In the genomic region with DNA sequence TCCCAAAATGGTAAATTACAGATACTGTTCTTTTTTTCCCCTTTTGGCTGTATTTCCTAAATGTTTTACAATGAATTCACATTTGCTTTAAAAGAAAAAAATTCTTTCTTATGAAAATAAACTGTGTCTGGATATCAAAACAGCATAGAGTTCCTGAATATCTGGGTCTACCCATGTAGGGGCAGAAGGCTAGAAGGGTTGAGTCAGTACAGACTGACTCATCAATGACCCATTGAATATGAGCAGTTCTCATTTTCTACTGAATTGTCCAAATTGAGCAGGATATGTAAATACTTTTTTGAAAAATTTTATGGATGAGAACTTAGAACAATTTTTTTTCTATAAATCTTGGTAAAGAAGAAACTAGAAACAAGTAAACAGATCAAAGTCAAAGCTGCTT, we compare ENCODE assay signal across 27 cellular contexts. TPM values are rescaled to one million over a fixed set of nuclear protein-coding genes. Genes with fewer than 3 reads are reported as not detected.
DNase-seq lines count a peak whose midpoint lies in the region; ATAC-seq, FAIRE-seq and TF ChIP-seq lines count a peak whose summit lies in the region.
"Had no signal": no experiment of that assay in that cellular context is flagged by ENCODE, and none has a peak within 500 bp of the region (broad histone marks: within the 10 kb centered on the region; RNA-seq: fewer than 3 reads in every experiment).

No MANE protein-coding gene starts in this region.

- dilution Hi-C loops in endothelial cell of umbilical vein (cut with MboI; ENCODE audit: extremely low pct_ligation_motif_present, low sequenced_read_pairs) = no loop called here

- no peaks in the 10 kb centered on the region for H3K9me1 ChIP-seq in endothelial cell of umbilical vein (replicated peaks; ENCODE audit: control insufficient read depth, extremely low read depth, insufficient read depth, low read length)

- H3K27ac Mint-ChIP-seq in osteocyte (ENCODE audit: unreplicated experiment) = peak overlapping the region; percentile 44
- H3K27ac Mint-ChIP-seq: activated CD4-positive, alpha-beta T cell treated with anti-CD3 and anti-CD28 coated beads, Interleukin-2, amount 10 ng/mL, durations not matched to agents 7 days and 5 days; activated CD8-positive, alpha-beta memory T cell treated with anti-CD3 and anti-CD28 coated beads, Interleukin-2, amount 10 ng/mL, durations not matched to agents 7 days and 5 days; activated naive CD4-positive, alpha-beta T cell treated with anti-CD3 and anti-CD28 coated beads, Interleukin-2, amount 50 U/mL, for 72 hours; CD8-positive, alpha-beta T cell; H9; natural killer cell; stimulated activated naive CD8-positive, alpha-beta T cell treated with anti-CD3 and anti-CD28 coated beads, Interleukin-15, Interleukin-2, amounts not matched to agents 100 ng/mL and 50 ng/mL, for 24 hours had no signal

- H3K4me2 ChIP-seq in endothelial cell of umbilical vein (ENCODE audit: insufficient read depth, low read length) = no peak overlapping the region

- no peak for TF ChIP-seq CTCF in endothelial cell of umbilical vein (IDR thresholded peaks at IDR 0.05; ENCODE audit: extremely low read depth in 1 of 2, insufficient read depth in 1 of 2, low read depth in 1 of 2, low read length in 2 of 2)
- no peak for TF ChIP-seq CTCF in osteocyte (IDR thresholded peaks at IDR 0.05)
- no peak for TF ChIP-seq CTCF in lower leg skin (IDR thresholded peaks at IDR 0.05)

- H3K36me3 Mint-ChIP-seq in osteocyte (ENCODE audit: unreplicated experiment) = no peaks in the 10 kb centered on the region
- H3K36me3 Mint-ChIP-seq: activated CD8-positive, alpha-beta memory T cell treated with anti-CD3 and anti-CD28 coated beads, Interleukin-2, amount 10 ng/mL, durations not matched to agents 7 days and 5 days; activated naive CD4-positive, alpha-beta T cell treated with anti-CD3 and anti-CD28 coated beads, Interleukin-2, amount 50 U/mL, for 72 hours; CD8-positive, alpha-beta T cell; natural killer cell had no signal

- no TSS peak for BruUV-seq in endothelial cell of umbilical vein (replicated peaks; lab: Mats Ljungman, UMichigan)

- intact Hi-C loops in endothelial cell of umbilical vein (cut with micrococcal nuclease) = no loop called here
- intact Hi-C loops in lower leg skin (cut with DNase I; ENCODE audit: low total_unique reads) = no loop called here

- H3K27ac ChIP-seq in endothelial cell of umbilical vein (ENCODE audit: insufficient read depth, low read depth, low read length) = no peak overlapping the region
- H3K27ac ChIP-seq: parathyroid adenoma, tibial artery had no signal

- H3K4me1 ChIP-seq in endothelial cell of umbilical vein (ENCODE audit: control insufficient read depth, extremely low read depth, insufficient read depth, low read length) = no peaks in the 10 kb centered on the region
- H3K4me1 ChIP-seq: parathyroid adenoma, tibial artery had no signal

- no peaks in the 10 kb centered on the region for H3K27me3 ChIP-seq in endothelial cell of umbilical vein (ENCODE audit: control insufficient read depth in 2 of 2, insufficient read depth in 2 of 2, low read length in 2 of 2)
- H3K27me3 ChIP-seq: tibial artery had no signal

- no peak for FAIRE-seq in endothelial cell of umbilical vein (lab: Jason Lieb, UNC)
- FAIRE-seq: islet of Langerhans had no signal

- DNase-seq in EH (ENCODE audit: low read depth) (peak; percentile 59), M059J (ENCODE audit: low read depth) (peak; percentile 56), endothelial cell of umbilical vein (ENCODE audit: low read depth, low spot score) (no peak), osteocyte (ENCODE audit: extremely low spot score, unreplicated experiment) (no peak), lower leg skin (ENCODE audit: low spot score in 2 of 2) (no peak), activated gamma-delta T cell (lab: John Stamatoyannopoulos, UW) (no peak), dedifferentiated amniotic fluid mesenchymal stem cell (ENCODE audit: extremely low spot score) (no peak)
- DNase-seq: activated CD4-positive, alpha-beta T cell treated with anti-CD3 and anti-CD28 coated beads, Interleukin-2, amount 10 ng/mL, durations not matched to agents 7 days and 5 days; activated CD8-positive, alpha-beta memory T cell treated with anti-CD3 and anti-CD28 coated beads, Interleukin-2, amount 10 ng/mL, durations not matched to agents 7 days and 5 days; aorta; CD8-positive, alpha-beta T cell; DMS53; erythroblast; H9; natural killer cell; NCI-H1105; NCI-H2029 treated with DMSO at 0.1 percent for 48 hours; NCI-H2227 treated with DMSO at 0.1 percent for 48 hours; right cardiac atrium; T-helper 9 cell; tibial artery had no signal

- no peak for TF ChIP-seq POLR2A in endothelial cell of umbilical vein (IDR thresholded peaks at IDR 0.05; ENCODE audit: low read depth, low read length)
- TF ChIP-seq POLR2A in lower leg skin (IDR thresholded peaks at IDR 0.05) = no peak

- CTCF ChIA-PET in endothelial cell of umbilical vein (lab: Charles Lee) = no interaction called here

- no peak overlapping the region for H3K4me3 Mint-ChIP-seq in osteocyte (ENCODE audit: unreplicated experiment)
- H3K4me3 Mint-ChIP-seq: activated CD4-positive, alpha-beta T cell treated with anti-CD3 and anti-CD28 coated beads, Interleukin-2, amount 10 ng/mL, durations not matched to agents 7 days and 5 days; activated CD8-positive, alpha-beta memory T cell treated with anti-CD3 and anti-CD28 coated beads, Interleukin-2, amount 10 ng/mL, durations not matched to agents 7 days and 5 days; CD8-positive, alpha-beta T cell; H9; natural killer cell; stimulated activated naive CD8-positive, alpha-beta T cell treated with anti-CD3 and anti-CD28 coated beads, Interleukin-15, Interleukin-2, amounts not matched to agents 100 ng/mL and 50 ng/mL, for 24 hours had no signal

- no peak overlapping the region for H3K9ac ChIP-seq in endothelial cell of umbilical vein (replicated peaks; ENCODE audit: extremely low read depth, insufficient read depth, low read length)
- H3K9ac ChIP-seq: parathyroid adenoma had no signal

- no peaks in the 10 kb centered on the region for H3K27me3 Mint-ChIP-seq in osteocyte (ENCODE audit: unreplicated experiment)
- H3K27me3 Mint-ChIP-seq: activated CD4-positive, alpha-beta T cell treated with anti-CD3 and anti-CD28 coated beads, Interleukin-2, amount 10 ng/mL, durations not matched to agents 7 days and 5 days; activated CD8-positive, alpha-beta memory T cell treated with anti-CD3 and anti-CD28 coated beads, Interleukin-2, amount 10 ng/mL, durations not matched to agents 7 days and 5 days; stimulated activated naive CD8-positive, alpha-beta T cell treated with anti-CD3 and anti-CD28 coated beads, Interleukin-15, Interleukin-2, amounts not matched to agents 100 ng/mL and 50 ng/mL, for 24 hours had no signal

- H3K9me3 ChIP-seq in endothelial cell of umbilical vein (replicated peaks; ENCODE audit: control insufficient read depth, insufficient read depth, low read length) = no peaks in the 10 kb centered on the region
- H3K9me3 ChIP-seq: tibial artery had no signal

- no peak overlapping the region for H3K4me3 ChIP-seq in endothelial cell of umbilical vein (replicated peaks in 1 of 3; ENCODE audit: insufficient read depth in 1 of 3, low read depth in 1 of 3, low read length in 3 of 3)
- no peak overlapping the region for H3K4me3 ChIP-seq in lower leg skin (ENCODE audit: low read depth, poor library complexity, severe bottlenecking)
- H3K4me3 ChIP-seq: tibial artery had no signal

- H3K4me1 Mint-ChIP-seq in osteocyte (ENCODE audit: unreplicated experiment) = peaks cover 17% of the 10 kb centered on the region
- H3K4me1 Mint-ChIP-seq: activated CD4-positive, alpha-beta T cell treated with anti-CD3 and anti-CD28 coated beads, Interleukin-2, amount 10 ng/mL, durations not matched to agents 7 days and 5 days; activated CD8-positive, alpha-beta memory T cell treated with anti-CD3 and anti-CD28 coated beads, Interleukin-2, amount 10 ng/mL, durations not matched to agents 7 days and 5 days; H9; natural killer cell had no signal

- no peak overlapping the region for H2AFZ ChIP-seq in endothelial cell of umbilical vein (ENCODE audit: low read depth, low read length)
- H2AFZ ChIP-seq: parathyroid adenoma had no signal

- no peaks in the 10 kb centered on the region for H3K79me2 ChIP-seq in endothelial cell of umbilical vein (ENCODE audit: control insufficient read depth, insufficient read depth, low read length)
- H3K79me2 ChIP-seq: parathyroid adenoma had no signal

- POLR2A ChIA-PET in endothelial cell of umbilical vein (lab: Charles Lee) = no interaction called here

- H4K20me1 ChIP-seq in endothelial cell of umbilical vein (replicated peaks; ENCODE audit: control insufficient read depth, extremely low read depth, insufficient read depth, low read length) = no peaks in the 10 kb centered on the region

- no peak for ATAC-seq in HG03460 (IDR thresholded peaks at IDR 0.05; ENCODE audit: unreplicated experiment)
- ATAC-seq: activated CD8-positive, alpha-beta memory T cell treated with anti-CD3 and anti-CD28 coated beads, Interleukin-2, amount 10 ng/mL, durations not matched to agents 7 days and 5 days; activated naive CD4-positive, alpha-beta T cell treated with anti-CD3 and anti-CD28 coated beads, Interleukin-2, amount 50 U/mL, for 72 hours; CD8-positive, alpha-beta T cell; natural killer cell; right cardiac atrium had no signal

- H3K36me3 ChIP-seq in endothelial cell of umbilical vein (ENCODE audit: control insufficient read depth in 2 of 2, extremely low read depth in 1 of 2, insufficient read depth in 2 of 2, low read length in 2 of 2) = no peaks in the 10 kb centered on the region
- H3K36me3 ChIP-seq: tibial artery had no signal

- H3K9me3 Mint-ChIP-seq in osteocyte (ENCODE audit: unreplicated experiment) = no peaks in the 10 kb centered on the region
- H3K9me3 Mint-ChIP-seq: CD8-positive, alpha-beta T cell; H9; natural killer cell had no signal

TF ChIP-seq in endothelial cell of umbilical vein, 7 proteins besides CTCF, POLR2A, EP300 and RAD21:
- TF ChIP-seq POLR2AphosphoS5 (IDR thresholded peaks at IDR 0.05; ENCODE audit: insufficient read depth, low read depth, low read length) (no peak), FOS (IDR thresholded peaks at IDR 0.05; ENCODE audit: borderline replicate concordance, insufficient read depth, low read length) (peak; percentile 9), MYC (IDR thresholded peaks at IDR 0.05; ENCODE audit: low read depth, low read length) (no peak)

RNA-seq across cellular contexts. Expression of gene C11orf87, which starts 16.3 kb away (rescaled TPM):
- total RNA-seq in M059J (2014; rRNA removed; shearing (Covaris generic)) = 0.02 and 0.34 TPM in 2 replicates
- total RNA-seq in endothelial cell of umbilical vein (not detected in 2 replicates), osteocyte (8.6 and 9.0 TPM in 2 replicates), lower leg skin (under 1 TPM in 1 of 4 donors, not detected in 3; 0.03 TPM)
- not detected in 2 replicates for polyA plus RNA-seq in endothelial cell of umbilical vein
- polyA plus RNA-seq in endothelial cell of umbilical vein (2011; cell fraction: cytosol; rRNA removed) = not detected in 2 replicates
- not detected in 2 replicates for polyA plus RNA-seq in endothelial cell of umbilical vein (2011; cell fraction: nucleus; rRNA removed)
- not detected in 2 replicates for polyA plus RNA-seq in endothelial cell of umbilical vein (2012)
- polyA minus RNA-seq in endothelial cell of umbilical vein = not detected in 2 replicates
- polyA minus RNA-seq in endothelial cell of umbilical vein (2011; cell fraction: cytosol; rRNA and poly(A)+ RNA removed) = not detected
- not detected in 2 replicates for polyA minus RNA-seq in endothelial cell of umbilical vein (2011; cell fraction: nucleus; rRNA and poly(A)+ RNA removed)
- total RNA-seq: activated CD4-positive, alpha-beta T cell treated with anti-CD3 and anti-CD28 coated beads, Interleukin-2, amount 10 ng/mL, durations not matched to agents 7 days and 5 days; activated CD8-positive, alpha-beta memory T cell treated with anti-CD3 and anti-CD28 coated beads, Interleukin-2, amount 10 ng/mL, durations not matched to agents 7 days and 5 days; activated naive CD4-positive, alpha-beta T cell treated with anti-CD3 and anti-CD28 coated beads, Interleukin-2, amount 50 U/mL, for 72 hours; aorta; CD8-positive, alpha-beta T cell; liver; natural killer cell had no signal
- polyA plus RNA-seq: aorta, liver had no signal

Comparison
In these comparisons a context has a peak if more than half of its experiments do, and no peak if none do; other contexts are left out.
1. DNase-seq: peak in EH (single experiment) and M059J (single experiment); none in endothelial cell of umbilical vein (single experiment), osteocyte (single experiment), lower leg skin (0 of 2), activated gamma-delta T cell (single experiment) and dedifferentiated amniotic fluid mesenchymal stem cell (single experiment).